Comparison of ENCODE assay signal across 14 cellular contexts in genomic region chrX:65686246-65686645, GRCh38. TPM values are rescaled to one million over a fixed set of nuclear protein-coding genes. Genes with fewer than 3 reads are reported as not detected.
DNase-seq lines count a peak whose midpoint lies in the region; ATAC-seq, FAIRE-seq and TF ChIP-seq lines count a peak whose summit lies in the region.
"Had no signal": no experiment of that assay in that cellular context is flagged by ENCODE, and none has a peak within 500 bp of the region (broad histone marks: within the 10 kb centered on the region; RNA-seq: fewer than 3 reads in every experiment).

No MANE protein-coding gene starts in this region.

- TF ChIP-seq CTCF in osteoblast (IDR thresholded peaks at IDR 0.05; ENCODE audit: extremely low read depth, low read depth, low read length) (no peak), kidney (IDR thresholded peaks at IDR 0.05; ENCODE audit: borderline replicate concordance, extremely low read depth, insufficient read depth) (no peak)

- peaks cover 60 to 95% (median 83%) of the 10 kb centered on the region in 4 donors for H3K4me1 Mint-ChIP-seq in CD4-positive, alpha-beta memory T cell
- H3K4me1 Mint-ChIP-seq in central memory CD8-positive, alpha-beta T cell = peaks cover 76% of the 10 kb centered on the region

- ATAC-seq in central memory CD8-positive, alpha-beta T cell (replicated peaks; ENCODE audit: extremely low read depth, poor library complexity, severe bottlenecking) = no peak
- no peak for ATAC-seq in GM21576 (IDR thresholded peaks at IDR 0.05; ENCODE audit: unreplicated experiment)

- no peaks in the 10 kb centered on the region for H3K27me3 Mint-ChIP-seq in CD4-positive, alpha-beta memory T cell
- no peaks in the 10 kb centered on the region for H3K27me3 Mint-ChIP-seq in central memory CD8-positive, alpha-beta T cell

- no peak for FAIRE-seq in kidney (lab: Jason Lieb, UNC)
- FAIRE-seq: GM19239, H54 had no signal

- intact Hi-C loops in CD4-positive, alpha-beta memory T cell (cut with micrococcal nuclease) = no loop called here
- intact Hi-C loops in posterior vena cava (cut with DNase I) = no loop called here
- intact Hi-C loops in kidney (cut with DNase I) = no loop called here

- peak overlapping the region; percentile 40 to 84 (median 64) for H3K4me3 Mint-ChIP-seq in CD4-positive, alpha-beta memory T cell
- peak overlapping the region; percentile 72 for H3K4me3 Mint-ChIP-seq in central memory CD8-positive, alpha-beta T cell

- no peak overlapping the region for H3K4me3 ChIP-seq in CD4-positive, alpha-beta memory T cell (ENCODE audit: low read length in 2 of 2)
- no peak overlapping the region for H3K4me3 ChIP-seq in osteoblast (ENCODE audit: insufficient read depth, low read length)
- H3K4me3 ChIP-seq in kidney (ENCODE audit: low read length in 2 of 2) = no peak overlapping the region
- H3K4me3 ChIP-seq: SJSA1 had no signal

- H3K27ac Mint-ChIP-seq in CD4-positive, alpha-beta memory T cell = peak overlapping the region; percentile 44 to 94 (median 76)
- peak overlapping the region; percentile 83 for H3K27ac Mint-ChIP-seq in central memory CD8-positive, alpha-beta T cell (ENCODE audit: low read depth)

- H3K36me3 ChIP-seq in CD4-positive, alpha-beta memory T cell (ENCODE audit: insufficient read depth, low read length) = no peaks in the 10 kb centered on the region
- H3K36me3 ChIP-seq in KOPT-K1 (ENCODE audit: insufficient read depth, low read length) = peaks cover 53% of the 10 kb centered on the region
- H3K36me3 ChIP-seq in osteoblast (ENCODE audit: insufficient read depth, low read length) = no peaks in the 10 kb centered on the region
- no peaks in the 10 kb centered on the region for H3K36me3 ChIP-seq in kidney (ENCODE audit: control insufficient read depth in 1 of 2, insufficient read depth in 2 of 2, low read length in 2 of 2)

- peak overlapping the region; percentile 38 for H3K27ac ChIP-seq in CD4-positive, alpha-beta memory T cell (ENCODE audit: low read depth, low read length)
- H3K27ac ChIP-seq in KOPT-K1 (ENCODE audit: low read depth, low read length, poor library complexity, severe bottlenecking) (peak overlapping the region; percentile 14), osteoblast (ENCODE audit: low read depth, low read length) (peak overlapping the region; percentile 20), kidney (ENCODE audit: low read depth in 2 of 2, low read length in 2 of 2) (peak overlapping the region in 1 of 2 donors; percentile 69)
- H3K27ac ChIP-seq: SJSA1 had no signal

- no peak overlapping the region for H3K9ac ChIP-seq in kidney (ENCODE audit: low read length in 2 of 2)

- H3K36me3 Mint-ChIP-seq in CD4-positive, alpha-beta memory T cell = peaks cover 25 to 53% of the 10 kb centered on the region in 2 donors
- peaks cover 18% of the 10 kb centered on the region for H3K36me3 Mint-ChIP-seq in central memory CD8-positive, alpha-beta T cell (ENCODE audit: insufficient read depth)

- DNase-seq in CD4-positive, alpha-beta memory T cell = no peak
- no peak for DNase-seq in central memory CD8-positive, alpha-beta T cell (ENCODE audit: low spot score in 2 of 2)
- DNase-seq in osteoblast (ENCODE audit: insufficient read length, low spot score, missing footprints) (no peak), posterior vena cava (ENCODE audit: low spot score) (no peak), NCI-H1105 (lab: John Stamatoyannopoulos, UW) (no peak), kidney (no peak)
- DNase-seq: activated naive CD4-positive, alpha-beta T cell treated with Interleukin-2 at 50 U/mL for 16 hours; NCI-H1694 treated with DMSO at 0.1 percent for 48 hours; NCI-H774 had no signal

- POLR2A ChIA-PET in CD4-positive, alpha-beta memory T cell (lab: Charles Lee; ENCODE audit: partially characterized antibody) = interaction anchor here (1.2 to 3.1 kb wide), 5 partner anchors 8 to 18 kb away, joined by 3 to 16 read pairs (median 6); partner anchors contain the start of gene MSN

- H3K79me2 ChIP-seq in osteoblast (ENCODE audit: insufficient read depth, low read length) = peaks cover 93% of the 10 kb centered on the region

- H3K9me3 ChIP-seq in CD4-positive, alpha-beta memory T cell (ENCODE audit: control insufficient read depth in 1 of 2, low read length in 2 of 2) = no peaks in the 10 kb centered on the region
- H3K9me3 ChIP-seq in KOPT-K1 (ENCODE audit: insufficient read depth, low read length, poor library complexity, severe bottlenecking) (no peaks in the 10 kb centered on the region), osteoblast (ENCODE audit: low read depth, low read length) (no peaks in the 10 kb centered on the region), kidney (ENCODE audit: control insufficient read depth in 1 of 2, low read length in 2 of 2) (no peaks in the 10 kb centered on the region)
- H3K9me3 ChIP-seq: SJSA1 had no signal

- H3K9me3 Mint-ChIP-seq in CD4-positive, alpha-beta memory T cell = no peaks in the 10 kb centered on the region
- H3K9me3 Mint-ChIP-seq in central memory CD8-positive, alpha-beta T cell = no peaks in the 10 kb centered on the region

- CTCF ChIA-PET in CD4-positive, alpha-beta memory T cell (lab: Charles Lee; ENCODE audit: partially characterized antibody) = interaction anchor here (0.8 to 1.8 kb wide), 4 partner anchors 12 to 90 kb away, joined by 3 to 5 read pairs (median 4); no protein-coding TSS in a partner anchor

- no peaks in the 10 kb centered on the region for H3K27me3 ChIP-seq in CD4-positive, alpha-beta memory T cell (ENCODE audit: insufficient read depth, low read length)
- no peaks in the 10 kb centered on the region for H3K27me3 ChIP-seq in osteoblast (ENCODE audit: insufficient read depth, low read length)
- H3K27me3 ChIP-seq: SJSA1 had no signal

- peaks cover 46% of the 10 kb centered on the region for H4K20me1 ChIP-seq in osteoblast (ENCODE audit: insufficient read depth, low read length)

- H3K4me1 ChIP-seq in CD4-positive, alpha-beta memory T cell (ENCODE audit: insufficient read depth, low read length) = peaks cover 97% of the 10 kb centered on the region
- H3K4me1 ChIP-seq in osteoblast (ENCODE audit: insufficient read depth, low read length) (peaks cover 51% of the 10 kb centered on the region), kidney (ENCODE audit: control insufficient read depth in 1 of 2, insufficient read depth in 1 of 2, low read depth in 1 of 2, low read length in 2 of 2) (peaks cover 44 to 53% of the 10 kb centered on the region in 2 donors)

- no peak overlapping the region for H3K4me2 ChIP-seq in osteoblast (ENCODE audit: insufficient read depth, low read length)

- H2AFZ ChIP-seq in osteoblast (ENCODE audit: low read length) = no peak overlapping the region

RNA-seq across cellular contexts. Expression of gene MSN, which starts 18.8 kb away (rescaled TPM):
- 100 to 1,000 TPM; 334 to 343 TPM for total RNA-seq in CD4-positive, alpha-beta memory T cell
- polyA plus RNA-seq in CD4-positive, alpha-beta memory T cell = 100 to 1,000 TPM; 594 to 669 TPM
- total RNA-seq in osteoblast (236 and 249 TPM in 2 replicates), posterior vena cava (100 to 1,000 TPM; 342 to 478 TPM), kidney (391 TPM)
- 124 TPM for polyA plus RNA-seq in kidney (ENCODE audit: insufficient read depth, low read depth, low replicate concordance)
